ENCODE assay signal across 1 cellular context in the genomic region with DNA sequence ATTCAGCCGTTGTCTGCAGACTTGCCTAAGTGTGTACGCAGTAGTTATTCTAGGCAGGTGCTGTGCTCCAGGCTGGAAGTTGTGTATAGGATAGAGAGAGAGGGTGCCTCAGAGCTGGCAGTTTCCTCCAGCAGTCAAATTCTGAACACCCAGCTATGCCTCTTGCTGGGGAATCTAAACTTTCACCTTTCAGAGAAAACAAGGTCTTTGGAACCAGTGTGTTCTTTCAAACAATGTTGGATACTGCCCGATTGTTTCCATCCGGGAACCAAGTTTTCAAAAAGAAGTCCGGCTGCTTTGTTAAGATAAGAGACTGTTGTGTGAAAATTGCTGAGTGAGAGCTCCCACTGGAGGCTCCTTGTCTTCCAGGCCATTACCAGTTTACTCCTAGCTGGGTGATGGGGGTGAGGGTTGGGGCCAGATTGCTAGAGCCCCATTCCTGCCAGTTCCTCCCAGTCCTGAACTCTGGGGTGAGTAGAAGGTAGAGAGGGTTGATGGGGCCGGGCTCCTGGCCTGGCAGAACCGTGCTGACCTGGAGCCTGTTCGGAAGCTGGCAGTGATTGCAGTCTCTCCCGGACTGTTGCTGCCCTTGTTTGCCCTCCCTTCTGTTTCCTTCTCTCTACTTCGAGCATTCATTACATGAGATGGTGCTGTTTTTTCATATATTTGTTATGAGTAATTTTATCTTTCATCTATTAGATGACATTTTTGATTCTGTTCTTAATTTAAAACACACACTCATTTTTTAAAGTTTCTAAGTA.
A peak's percentile ranks its signal among the peaks of the same experiment; 100 is the strongest.
TF ChIP-seq lines count a peak whose summit lies in the region.

No MANE protein-coding gene starts in this region.

TF ChIP-seq in K562, 482 proteins besides CTCF, POLR2A, EP300 and RAD21 (continued from another document):
- TF ChIP-seq, protein P1, sequence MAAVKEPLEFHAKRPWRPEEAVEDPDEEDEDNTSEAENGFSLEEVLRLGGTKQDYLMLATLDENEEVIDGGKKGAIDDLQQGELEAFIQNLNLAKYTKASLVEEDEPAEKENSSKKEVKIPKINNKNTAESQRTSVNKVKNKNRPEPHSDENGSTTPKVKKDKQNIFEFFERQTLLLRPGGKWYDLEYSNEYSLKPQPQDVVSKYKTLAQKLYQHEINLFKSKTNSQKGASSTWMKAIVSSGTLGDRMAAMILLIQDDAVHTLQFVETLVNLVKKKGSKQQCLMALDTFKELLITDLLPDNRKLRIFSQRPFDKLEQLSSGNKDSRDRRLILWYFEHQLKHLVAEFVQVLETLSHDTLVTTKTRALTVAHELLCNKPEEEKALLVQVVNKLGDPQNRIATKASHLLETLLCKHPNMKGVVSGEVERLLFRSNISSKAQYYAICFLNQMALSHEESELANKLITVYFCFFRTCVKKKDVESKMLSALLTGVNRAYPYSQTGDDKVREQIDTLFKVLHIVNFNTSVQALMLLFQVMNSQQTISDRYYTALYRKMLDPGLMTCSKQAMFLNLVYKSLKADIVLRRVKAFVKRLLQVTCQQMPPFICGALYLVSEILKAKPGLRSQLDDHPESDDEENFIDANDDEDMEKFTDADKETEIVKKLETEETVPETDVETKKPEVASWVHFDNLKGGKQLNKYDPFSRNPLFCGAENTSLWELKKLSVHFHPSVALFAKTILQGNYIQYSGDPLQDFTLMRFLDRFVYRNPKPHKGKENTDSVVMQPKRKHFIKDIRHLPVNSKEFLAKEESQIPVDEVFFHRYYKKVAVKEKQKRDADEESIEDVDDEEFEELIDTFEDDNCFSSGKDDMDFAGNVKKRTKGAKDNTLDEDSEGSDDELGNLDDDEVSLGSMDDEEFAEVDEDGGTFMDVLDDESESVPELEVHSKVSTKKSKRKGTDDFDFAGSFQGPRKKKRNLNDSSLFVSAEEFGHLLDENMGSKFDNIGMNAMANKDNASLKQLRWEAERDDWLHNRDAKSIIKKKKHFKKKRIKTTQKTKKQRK (IDR thresholded peaks at IDR 0.05; ENCODE audit: borderline replicate concordance, low read depth, low read length), result no peak
- TF ChIP-seq CBX2 (IDR thresholded peaks at IDR 0.05; ENCODE audit: insufficient read depth, low read length, poor library complexity, severe bottlenecking), result no peak
- no peak for TF ChIP-seq ERF (CRISPR knock-in tag; IDR thresholded peaks at IDR 0.05)
- 0 out of 2 replicates have a peak, but pooled peaks have one; percentile 15 for TF ChIP-seq SMC3 (conservative IDR thresholded peaks at IDR 0.05; ENCODE audit: insufficient read depth, low read depth, low read length)
- no peak for TF ChIP-seq ESRRA (IDR thresholded peaks at IDR 0.05; ENCODE audit: borderline replicate concordance, low read depth)
